In the genomic region with DNA sequence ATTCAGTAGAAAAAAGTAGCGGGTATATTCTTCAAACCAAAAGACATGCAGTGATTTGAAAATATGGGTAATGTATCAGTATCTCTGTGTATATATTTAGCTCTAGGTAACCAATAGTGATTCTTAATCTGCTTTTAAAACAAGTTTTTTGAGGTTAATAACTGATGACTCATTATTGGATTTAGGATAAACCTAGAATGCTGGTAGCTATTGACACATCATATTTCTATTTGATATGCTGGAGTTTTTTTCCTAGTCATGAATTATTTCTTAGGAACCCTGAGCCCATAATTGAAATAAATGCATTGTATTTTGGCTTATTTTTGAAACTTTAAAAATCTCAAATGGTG, we compare ENCODE assay signal across 1 cellular context.
TF ChIP-seq lines count a peak whose summit lies in the region.

No MANE protein-coding gene starts in this region.

TF ChIP-seq in IMR-90, 13 proteins besides CTCF, POLR2A, EP300 and RAD21:
- TF ChIP-seq NFE2L2 (IDR thresholded peaks at IDR 0.05; ENCODE audit: low read depth, low read length): 0 out of 2 replicates have a peak, but pooled peaks have one; percentile 4
- TF ChIP-seq, protein P1, sequence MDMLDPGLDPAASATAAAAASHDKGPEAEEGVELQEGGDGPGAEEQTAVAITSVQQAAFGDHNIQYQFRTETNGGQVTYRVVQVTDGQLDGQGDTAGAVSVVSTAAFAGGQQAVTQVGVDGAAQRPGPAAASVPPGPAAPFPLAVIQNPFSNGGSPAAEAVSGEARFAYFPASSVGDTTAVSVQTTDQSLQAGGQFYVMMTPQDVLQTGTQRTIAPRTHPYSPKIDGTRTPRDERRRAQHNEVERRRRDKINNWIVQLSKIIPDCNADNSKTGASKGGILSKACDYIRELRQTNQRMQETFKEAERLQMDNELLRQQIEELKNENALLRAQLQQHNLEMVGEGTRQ (IDR thresholded peaks at IDR 0.05; ENCODE audit: low read depth, low read length): no peak
- no peak for TF ChIP-seq RFX5 (IDR thresholded peaks at IDR 0.05; ENCODE audit: low read depth, low read length)
- no peak for TF ChIP-seq FOS (IDR thresholded peaks at IDR 0.05; ENCODE audit: low read depth, low read length)
